ENCODE assay signal across 8 cellular contexts in genomic region chr3:56855856-56856538, GRCh38. TPM values are rescaled to one million over a fixed set of nuclear protein-coding genes. Genes with fewer than 3 reads are reported as not detected.
DNase-seq lines count a peak whose midpoint lies in the region; FAIRE-seq lines count a peak whose summit lies in the region.

No MANE protein-coding gene starts in this region.

- H3K27ac Mint-ChIP-seq in dendritic cell treated with granulocyte-macrophage colony-stimulating factor and Interleukin-4, amounts not matched to agents 40 ng/mL and 50 ng/mL, for 4 days: peak overlapping the region; percentile 9

- peak overlapping the region; percentile 74 for H3K4me3 Mint-ChIP-seq in dendritic cell treated with granulocyte-macrophage colony-stimulating factor and Interleukin-4, amounts not matched to agents 40 ng/mL and 50 ng/mL, for 4 days

- peaks cover 11% of the 10 kb centered on the region for H3K27me3 Mint-ChIP-seq in dendritic cell treated with granulocyte-macrophage colony-stimulating factor and Interleukin-4, amounts not matched to agents 40 ng/mL and 50 ng/mL, for 4 days

- FAIRE-seq in GM19239 (lab: Jason Lieb, UNC): no peak

- peak; percentile 38 for DNase-seq in activated CD4-positive, CD25-positive, alpha-beta regulatory T cell treated with anti-CD3 and anti-CD28 coated beads, Interleukin-2, amount 50 U/mL, for 72 hours
- no peak for DNase-seq in activated CD4-positive, CD25-positive, alpha-beta regulatory T cell (lab: John Stamatoyannopoulos, UW)
- DNase-seq in SK-N-DZ (ENCODE audit: low spot score) (peak; percentile 57), mucosa of gallbladder (ENCODE audit: low spot score) (peak; percentile 11), NCI-H2196 treated with DMSO at 0.1 percent for 48 hours (lab: John Stamatoyannopoulos, UW; ENCODE audit: unreplicated experiment) (no peak), kidney tubule cell (ENCODE audit: low spot score) (no peak), GM19239 (ENCODE audit: insufficient read length, low spot score) (no peak)

- peaks cover 7% of the 10 kb centered on the region for H3K4me1 Mint-ChIP-seq in dendritic cell treated with granulocyte-macrophage colony-stimulating factor and Interleukin-4, amounts not matched to agents 40 ng/mL and 50 ng/mL, for 4 days (ENCODE audit: low read depth)

- no peaks in the 10 kb centered on the region for H3K9me3 Mint-ChIP-seq in dendritic cell treated with granulocyte-macrophage colony-stimulating factor and Interleukin-4, amounts not matched to agents 40 ng/mL and 50 ng/mL, for 4 days

- no peaks in the 10 kb centered on the region for H3K36me3 Mint-ChIP-seq in dendritic cell treated with granulocyte-macrophage colony-stimulating factor and Interleukin-4, amounts not matched to agents 40 ng/mL and 50 ng/mL, for 4 days (ENCODE audit: low read depth)

- intact Hi-C loops in dendritic cell treated with granulocyte-macrophage colony-stimulating factor and Interleukin-4, amounts not matched to agents 40 ng/mL and 50 ng/mL, for 4 days (cut with micrococcal nuclease): loop anchor here (10.0 kb wide), 1 partner anchor 129 kb away; no protein-coding TSS in a partner anchor

RNA-seq across cellular contexts. Expression of gene ARHGEF3, which starts 54.2 kb away (rescaled TPM):
- 2.7 and 5.7 TPM in 2 replicates for polyA plus RNA-seq in SK-N-DZ (2014; cell fraction: cytosol; rRNA removed)
- polyA plus RNA-seq in SK-N-DZ (2014; cell fraction: nucleus; rRNA removed): 3.4 and 4.6 TPM in 2 replicates
- total RNA-seq in mucosa of gallbladder: 44.5 TPM

Comparison
In these comparisons a context has a peak if more than half of its experiments do, and no peak if none do; other contexts are left out.
1. DNase-seq: peak in activated CD4-positive, CD25-positive, alpha-beta regulatory T cell treated with anti-CD3 and anti-CD28 coated beads, Interleukin-2, amount 50 U/mL, for 72 hours (single experiment), SK-N-DZ (single experiment) and mucosa of gallbladder (single experiment); none in activated CD4-positive, CD25-positive, alpha-beta regulatory T cell (0 of 4), NCI-H2196 treated with DMSO at 0.1 percent for 48 hours (single experiment), kidney tubule cell (single experiment) and GM19239 (single experiment).